ENCODE assay signal across 1 cellular context in the genomic region with DNA sequence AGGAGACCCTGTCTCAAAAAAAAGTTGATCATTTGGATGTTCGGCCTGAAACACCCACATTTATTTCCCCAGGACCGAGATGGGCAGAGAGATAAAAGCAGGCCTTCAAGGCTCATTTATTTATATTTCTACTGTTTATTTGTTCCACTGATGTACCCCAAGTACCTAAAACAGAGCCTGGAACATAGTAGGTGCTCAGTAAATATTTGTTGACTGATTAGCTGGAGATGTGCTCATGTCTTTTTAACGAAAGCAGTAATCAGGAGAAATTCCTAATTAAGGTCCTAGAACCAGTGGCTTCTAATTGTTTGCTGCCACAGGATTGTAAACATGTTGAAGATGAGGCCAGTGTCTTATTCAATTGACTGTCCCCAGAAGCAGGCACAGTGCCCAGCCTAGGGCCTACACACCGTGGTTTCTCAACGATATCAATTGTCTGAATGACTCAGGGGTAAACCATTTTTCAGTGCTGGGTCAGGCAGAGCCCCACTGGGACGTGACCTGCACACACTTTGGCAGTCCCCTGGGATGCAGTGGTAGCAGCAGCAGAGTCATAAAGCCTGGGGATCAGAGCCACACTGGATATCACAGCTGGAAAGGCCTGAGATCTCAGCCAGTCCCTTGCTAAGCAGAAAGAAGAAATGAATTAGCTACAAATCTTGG.
A peak's percentile ranks its signal among the peaks of the same experiment; 100 is the strongest.
TF ChIP-seq lines count a peak whose summit lies in the region.

No MANE protein-coding gene starts in this region.

TF ChIP-seq in K562, 482 proteins besides CTCF, POLR2A, EP300 and RAD21:
- TF ChIP-seq, protein P1, sequence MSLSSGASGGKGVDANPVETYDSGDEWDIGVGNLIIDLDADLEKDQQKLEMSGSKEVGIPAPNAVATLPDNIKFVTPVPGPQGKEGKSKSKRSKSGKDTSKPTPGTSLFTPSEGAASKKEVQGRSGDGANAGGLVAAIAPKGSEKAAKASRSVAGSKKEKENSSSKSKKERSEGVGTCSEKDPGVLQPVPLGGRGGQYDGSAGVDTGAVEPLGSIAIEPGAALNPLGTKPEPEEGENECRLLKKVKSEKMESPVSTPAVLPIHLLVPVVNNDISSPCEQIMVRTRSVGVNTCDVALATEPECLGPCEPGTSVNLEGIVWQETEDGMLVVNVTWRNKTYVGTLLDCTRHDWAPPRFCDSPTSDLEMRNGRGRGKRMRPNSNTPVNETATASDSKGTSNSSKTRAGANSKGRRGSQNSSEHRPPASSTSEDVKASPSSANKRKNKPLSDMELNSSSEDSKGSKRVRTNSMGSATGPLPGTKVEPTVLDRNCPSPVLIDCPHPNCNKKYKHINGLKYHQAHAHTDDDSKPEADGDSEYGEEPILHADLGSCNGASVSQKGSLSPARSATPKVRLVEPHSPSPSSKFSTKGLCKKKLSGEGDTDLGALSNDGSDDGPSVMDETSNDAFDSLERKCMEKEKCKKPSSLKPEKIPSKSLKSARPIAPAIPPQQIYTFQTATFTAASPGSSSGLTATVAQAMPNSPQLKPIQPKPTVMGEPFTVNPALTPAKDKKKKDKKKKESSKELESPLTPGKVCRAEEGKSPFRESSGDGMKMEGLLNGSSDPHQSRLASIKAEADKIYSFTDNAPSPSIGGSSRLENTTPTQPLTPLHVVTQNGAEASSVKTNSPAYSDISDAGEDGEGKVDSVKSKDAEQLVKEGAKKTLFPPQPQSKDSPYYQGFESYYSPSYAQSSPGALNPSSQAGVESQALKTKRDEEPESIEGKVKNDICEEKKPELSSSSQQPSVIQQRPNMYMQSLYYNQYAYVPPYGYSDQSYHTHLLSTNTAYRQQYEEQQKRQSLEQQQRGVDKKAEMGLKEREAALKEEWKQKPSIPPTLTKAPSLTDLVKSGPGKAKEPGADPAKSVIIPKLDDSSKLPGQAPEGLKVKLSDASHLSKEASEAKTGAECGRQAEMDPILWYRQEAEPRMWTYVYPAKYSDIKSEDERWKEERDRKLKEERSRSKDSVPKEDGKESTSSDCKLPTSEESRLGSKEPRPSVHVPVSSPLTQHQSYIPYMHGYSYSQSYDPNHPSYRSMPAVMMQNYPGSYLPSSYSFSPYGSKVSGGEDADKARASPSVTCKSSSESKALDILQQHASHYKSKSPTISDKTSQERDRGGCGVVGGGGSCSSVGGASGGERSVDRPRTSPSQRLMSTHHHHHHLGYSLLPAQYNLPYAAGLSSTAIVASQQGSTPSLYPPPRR (CRISPR knock-in tag; IDR thresholded peaks at IDR 0.05; ENCODE audit: borderline replicate concordance), result no peak
- no peak for TF ChIP-seq PCBP2 (IDR thresholded peaks at IDR 0.05; ENCODE audit: low read depth, low read length, poor library complexity, severe bottlenecking)
- TF ChIP-seq ZNF551 (CRISPR knock-in tag; IDR thresholded peaks at IDR 0.05), result no peak
- TF ChIP-seq SMAD2 (IDR thresholded peaks at IDR 0.05; ENCODE audit: low read depth, low read length), result no peak
- TF ChIP-seq PRDM10 (IDR thresholded peaks at IDR 0.05; ENCODE audit: partially characterized antibody), result peak; percentile 34
TF ChIP-seq in K562: peak in this region for 1.
